ENCODE assay signal across 8 cellular contexts in the genomic region with DNA sequence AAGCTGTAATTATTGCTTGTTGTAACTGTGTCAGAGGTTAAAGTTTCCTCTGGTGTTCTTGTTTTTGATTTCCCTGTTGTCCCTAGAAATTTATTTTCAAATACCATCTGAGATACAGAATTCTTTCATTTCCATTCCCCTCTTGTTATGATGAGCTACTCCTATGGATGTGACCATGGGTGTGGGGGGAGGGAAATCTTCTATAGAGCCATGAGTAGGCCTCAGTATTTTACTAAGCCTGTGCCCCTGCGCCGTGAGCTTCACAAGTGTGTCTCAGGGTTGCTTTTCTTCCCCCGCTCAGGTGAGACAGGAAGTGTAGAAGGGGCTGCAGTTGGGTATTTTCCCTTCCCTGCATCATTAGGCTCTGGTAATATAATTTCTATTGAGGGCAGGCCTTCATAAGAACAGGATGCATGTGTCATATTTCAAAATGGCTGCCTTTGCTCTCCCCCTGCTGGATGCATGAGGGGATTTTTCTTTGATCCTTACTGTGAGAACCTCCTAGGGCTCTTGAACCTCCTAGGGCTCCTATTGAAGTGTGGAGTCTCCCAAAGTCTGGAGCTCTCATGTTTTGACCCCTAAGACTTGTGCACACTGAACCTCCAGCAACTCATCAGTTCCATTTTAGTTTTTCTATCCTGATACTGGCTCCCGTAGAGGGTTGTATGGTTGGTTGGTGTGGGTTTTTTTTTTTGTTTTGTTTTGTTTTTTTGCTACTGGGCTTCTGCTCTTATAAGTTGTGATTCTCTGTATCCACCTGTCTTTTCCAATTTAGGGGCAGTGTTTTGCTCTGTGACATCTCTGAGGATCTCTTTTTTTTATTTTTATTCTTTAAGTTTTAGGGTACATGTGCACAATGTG.
DNase-seq lines count a peak whose midpoint lies in the region; ATAC-seq and TF ChIP-seq lines count a peak whose summit lies in the region.

No MANE protein-coding gene starts in this region.

- H3K27ac ChIP-seq in brain microvascular endothelial cell (no peak overlapping the region), right lobe of liver (no peak overlapping the region)

- no peak overlapping the region for H3K4me3 Mint-ChIP-seq in immature natural killer cell
- H3K4me3 Mint-ChIP-seq in T-cell = no peak overlapping the region

- H3K4me3 ChIP-seq in AG10803 (ENCODE audit: low read length) (no peak overlapping the region), brain microvascular endothelial cell (ENCODE audit: low read depth, low read length) (no peak overlapping the region), right lobe of liver (no peak overlapping the region)

- H3K27me3 ChIP-seq in brain microvascular endothelial cell (replicated peaks) (no peaks in the 10 kb centered on the region), right lobe of liver (no peaks in the 10 kb centered on the region)

- 79% methylated on average over 3 of the region's 4 CpGs for WGBS in right lobe of liver (ENCODE audit: insufficient coverage, low coverage, low lambda C conversion rate, missing lambda C conversion rate)

- H3K9me3 ChIP-seq in right lobe of liver = no peaks in the 10 kb centered on the region

- no peaks in the 10 kb centered on the region for H3K4me1 Mint-ChIP-seq in immature natural killer cell
- no peaks in the 10 kb centered on the region for H3K4me1 Mint-ChIP-seq in T-cell

- CTCF ChIA-PET in T-cell (lab: Charles Lee) = interaction anchor here in 1 of 2 donors (0.6 kb wide), 1 partner anchor 509 kb away, joined by 3 read pairs; no protein-coding TSS in a partner anchor

- no peaks in the 10 kb centered on the region for H3K36me3 Mint-ChIP-seq in immature natural killer cell
- no peaks in the 10 kb centered on the region for H3K36me3 Mint-ChIP-seq in T-cell

- peaks cover 0 to 2% (median 1%) of the 10 kb centered on the region in 3 donors for H3K27me3 Mint-ChIP-seq in immature natural killer cell (ENCODE audit: low read depth in 3 of 3)
- H3K27me3 Mint-ChIP-seq in T-cell = peaks cover under 1 to 3% of the 10 kb centered on the region in 2 donors

- TF ChIP-seq POLR2A in right lobe of liver (IDR thresholded peaks at IDR 0.05) = no peak

- DNase-seq in AG10803 (ENCODE audit: low read depth) (peak; percentile 62), LHCN-M2 (ENCODE audit: low read depth) (peak; percentile 68), brain microvascular endothelial cell (no peak), right lobe of liver (no peak), cortex of kidney (lab: John Stamatoyannopoulos, UW) (no peak), immature natural killer cell (no peak), T-cell (no peak)

- ATAC-seq in GM18858 (IDR thresholded peaks at IDR 0.05; ENCODE audit: unreplicated experiment) (peak; percentile 48), right lobe of liver (peak; percentile 58 to 80 (median 72)), T-cell (replicated peaks in 1 of 4) (no peak)

- H3K9me3 Mint-ChIP-seq in immature natural killer cell (peaks cover 0 to 9% (median 5%) of the 10 kb centered on the region in 6 donors), T-cell (peaks cover 3 to 16% (median 8%) of the 10 kb centered on the region in 3 donors)

- TF ChIP-seq CTCF in AG10803 (conservative IDR thresholded peaks at IDR 0.05; ENCODE audit: low read length) = peak; percentile 65
- TF ChIP-seq CTCF in brain microvascular endothelial cell (IDR thresholded peaks at IDR 0.05; ENCODE audit: low read depth, low read length, missing control alignments) = peak; percentile 79
- TF ChIP-seq CTCF in right lobe of liver (IDR thresholded peaks at IDR 0.05) = peak; percentile 45 to 54 (median 49)

- H3K36me3 ChIP-seq in brain microvascular endothelial cell (replicated peaks) (no peaks in the 10 kb centered on the region), right lobe of liver (no peaks in the 10 kb centered on the region)

- H3K27ac Mint-ChIP-seq in immature natural killer cell (no peak overlapping the region), T-cell (no peak overlapping the region)

- POLR2A ChIA-PET in T-cell (lab: Charles Lee) = no interaction called here

- H3K4me1 ChIP-seq in right lobe of liver = no peaks in the 10 kb centered on the region

- in situ Hi-C loops in brain microvascular endothelial cell (cut with HindIII; ENCODE audit: low pct_ligation_motif_present, low sequenced_read_pairs) = no loop called here

- intact Hi-C loops in right lobe of liver (cut with DNase I) = no loop called here

Comparison
In these comparisons a context has a peak if more than half of its experiments do, and no peak if none do; other contexts are left out.
1. DNase-seq: peak in AG10803 (single experiment) and LHCN-M2 (single experiment); none in brain microvascular endothelial cell (single experiment), right lobe of liver (0 of 3), cortex of kidney (single experiment), immature natural killer cell (0 of 3) and T-cell (0 of 34).
2. ATAC-seq: peak in GM18858 (single experiment) and right lobe of liver (4 of 4); none in T-cell (0 of 4).
3. Peak in every context shown above with its lines, with median percentiles within 50 percentile points of each other: CTCF ChIP-seq.